14 cellular contexts compared by ENCODE assay signal in genomic region chr5:136054133-136054996, GRCh38. TPM values are rescaled to one million over a fixed set of nuclear protein-coding genes. Genes with fewer than 3 reads are reported as not detected.
DNase-seq lines count a peak whose midpoint lies in the region; ATAC-seq and TF ChIP-seq lines count a peak whose summit lies in the region.
"Had no signal": no experiment of that assay in that cellular context is flagged by ENCODE, and none has a peak within 500 bp of the region (broad histone marks: within the 10 kb centered on the region; RNA-seq: fewer than 3 reads in every experiment).

No MANE protein-coding gene starts in this region.

- no peak overlapping the region for H3K4me3 Mint-ChIP-seq in nephron progenitor cell
- H3K4me3 Mint-ChIP-seq: activated CD4-positive, alpha-beta memory T cell treated with anti-CD3 and anti-CD28 coated beads, Interleukin-2, amount 10 ng/mL, durations not matched to agents 7 days and 5 days; activated naive CD4-positive, alpha-beta T cell treated with anti-CD3 and anti-CD28 coated beads, Interleukin-2, amount 10 ng/mL, durations not matched to agents 7 days and 5 days had no signal

- H3K4me1 ChIP-seq in ovary (ENCODE audit: insufficient read depth): peaks cover 6% of the 10 kb centered on the region
- H3K4me1 ChIP-seq: prostate gland had no signal

- intact Hi-C loops in Right ventricle myocardium inferior (cut with DNase I): no loop called here
- intact Hi-C loops in cardiac septum (cut with DNase I): no loop called here
- intact Hi-C loops in ovary (cut with DNase I): loop anchor here in 1 of 4 donors (10.0 kb wide), 1 partner anchor 110 kb away; no protein-coding TSS in a partner anchor

- H3K27me3 ChIP-seq in ovary: no peaks in the 10 kb centered on the region

- ATAC-seq in Right ventricle myocardium inferior: peak; percentile 57

- peaks cover 8% of the 10 kb centered on the region for H3K27me3 Mint-ChIP-seq in nephron progenitor cell (ENCODE audit: low read depth, poor library complexity)

- WGBS in ovary, 3 donors: 62 to 66% (median 63%) methylated on average over 7 of the region's 7 CpGs

- H3K4me1 Mint-ChIP-seq in nephron progenitor cell: peaks cover 55% of the 10 kb centered on the region
- H3K4me1 Mint-ChIP-seq: activated naive CD4-positive, alpha-beta T cell treated with anti-CD3 and anti-CD28 coated beads, Interleukin-2, amount 10 ng/mL, durations not matched to agents 7 days and 5 days had no signal

- no peaks in the 10 kb centered on the region for H3K9me3 Mint-ChIP-seq in nephron progenitor cell
- H3K9me3 Mint-ChIP-seq: activated CD4-positive, alpha-beta memory T cell treated with anti-CD3 and anti-CD28 coated beads, Interleukin-2, amount 10 ng/mL, durations not matched to agents 7 days and 5 days; activated naive CD4-positive, alpha-beta T cell treated with anti-CD3 and anti-CD28 coated beads, Interleukin-2, amount 10 ng/mL, durations not matched to agents 7 days and 5 days had no signal

- H3K9me3 ChIP-seq in ovary: no peaks in the 10 kb centered on the region
- H3K9me3 ChIP-seq: prostate gland had no signal

- no peak overlapping the region for H3K27ac ChIP-seq in ovary
- H3K27ac ChIP-seq: prostate gland had no signal

- H3K36me3 ChIP-seq in ovary: no peaks in the 10 kb centered on the region
- H3K36me3 ChIP-seq: prostate gland had no signal

- TF ChIP-seq EP300 in ovary (IDR thresholded peaks at IDR 0.05): no peak

- no peak for TF ChIP-seq CTCF in nephron progenitor cell (IDR thresholded peaks at IDR 0.05)
- TF ChIP-seq CTCF in ovary (IDR thresholded peaks at IDR 0.05): no peak

- no peak for DNase-seq in Right ventricle myocardium inferior (ENCODE audit: missing footprints)
- no peak for DNase-seq in cardiac septum (ENCODE audit: low spot score)
- peak; percentile 81 for DNase-seq in fibroblast of gingiva (ENCODE audit: low read depth)
- no peak for DNase-seq in nephron progenitor cell
- DNase-seq in germinal center (ENCODE audit: low spot score): no peak
- DNase-seq in NCI-H446 treated with DMSO at 0.1 percent for 48 hours (lab: John Stamatoyannopoulos, UW): no peak
- no peak for DNase-seq in NCI-H526 (lab: John Stamatoyannopoulos, UW)
- DNase-seq in ovary: no peak
- DNase-seq: activated CD4-positive, alpha-beta memory T cell treated with anti-CD3 and anti-CD28 coated beads, Interleukin-2, amount 10 ng/mL, durations not matched to agents 7 days and 5 days; activated naive CD4-positive, alpha-beta T cell treated with anti-CD3 and anti-CD28 coated beads, Interleukin-2, amount 10 ng/mL, durations not matched to agents 7 days and 5 days; DMS79; hippocampal formation; Kasumi-1 had no signal

- TF ChIP-seq POLR2A in ovary (IDR thresholded peaks at IDR 0.05): no peak

- peak overlapping the region; percentile 77 for H3K27ac Mint-ChIP-seq in nephron progenitor cell
- H3K27ac Mint-ChIP-seq: activated CD4-positive, alpha-beta memory T cell treated with anti-CD3 and anti-CD28 coated beads, Interleukin-2, amount 10 ng/mL, durations not matched to agents 7 days and 5 days; activated naive CD4-positive, alpha-beta T cell treated with anti-CD3 and anti-CD28 coated beads, Interleukin-2, amount 10 ng/mL, durations not matched to agents 7 days and 5 days had no signal

- no peaks in the 10 kb centered on the region for H3K36me3 Mint-ChIP-seq in nephron progenitor cell (ENCODE audit: low read depth)
- H3K36me3 Mint-ChIP-seq: activated naive CD4-positive, alpha-beta T cell treated with anti-CD3 and anti-CD28 coated beads, Interleukin-2, amount 10 ng/mL, durations not matched to agents 7 days and 5 days had no signal

- no peak overlapping the region for H3K4me3 ChIP-seq in ovary
- H3K4me3 ChIP-seq: prostate gland had no signal

RNA-seq across cellular contexts. Expression of gene TGFBI, which starts 25.6 kb away (rescaled TPM):
- 66.5 TPM for total RNA-seq in Right ventricle myocardium inferior
- total RNA-seq in cardiac septum: 46.9 TPM
- total RNA-seq in ovary: 10 to 100 TPM; 14.5 to 46.6 (median 25.3) TPM
- 100 to 1,000 TPM in 1 of 2 donors, 10 to 100 TPM in 1; 22.2 to 138 TPM for polyA plus RNA-seq in ovary
- total RNA-seq: activated CD4-positive, alpha-beta memory T cell treated with anti-CD3 and anti-CD28 coated beads, Interleukin-2, amount 10 ng/mL, durations not matched to agents 7 days and 5 days had no signal
